ENCODE assay signal across 17 cellular contexts in genomic region chr3:66092175-66092990, GRCh38. TPM values are rescaled to one million over a fixed set of nuclear protein-coding genes. Genes with fewer than 3 reads are reported as not detected.
"Had no signal": no experiment of that assay in that cellular context is flagged by ENCODE, and none has a peak within 500 bp of the region (broad histone marks: within the 10 kb centered on the region; RNA-seq: fewer than 3 reads in every experiment).

No MANE protein-coding gene starts in this region.

- ATAC-seq: activated T-cell treated with anti-CD3 and anti-CD28 coated beads, Interleukin-2, amount 50 U/mL, for 72 hours; right cardiac atrium; T-cell had no signal

- H3K27me3 Mint-ChIP-seq: activated CD4-positive, alpha-beta memory T cell treated with anti-CD3 and anti-CD28 coated beads, Interleukin-2, amount 10 ng/mL, durations not matched to agents 7 days and 5 days; naive B cell; stimulated activated naive CD8-positive, alpha-beta T cell treated with anti-CD3 and anti-CD28 coated beads, Interleukin-15, Interleukin-2, amounts not matched to agents 100 ng/mL and 50 ng/mL, for 24 hours had no signal

- H3K4me3 Mint-ChIP-seq: activated CD4-positive, alpha-beta memory T cell treated with anti-CD3 and anti-CD28 coated beads, Interleukin-2, amount 10 ng/mL, durations not matched to agents 7 days and 5 days; activated naive CD8-positive, alpha-beta T cell treated with anti-CD3 and anti-CD28 coated beads, Interleukin-2, amount 10 ng/mL, durations not matched to agents 7 days and 5 days; activated T-cell treated with anti-CD3 and anti-CD28 coated beads, Interleukin-2, amount 50 U/mL, for 72 hours; stimulated activated naive CD8-positive, alpha-beta T cell treated with anti-CD3 and anti-CD28 coated beads, Interleukin-15, Interleukin-2, amounts not matched to agents 100 ng/mL and 50 ng/mL, for 24 hours; T-cell had no signal

- DNase-seq: activated CD4-positive, alpha-beta memory T cell treated with anti-CD3 and anti-CD28 coated beads, Interleukin-2, amount 10 ng/mL, durations not matched to agents 7 days and 5 days; activated gamma-delta T cell treated with Interleukin-2 at 50 U/mL for 16 hours; activated naive CD8-positive, alpha-beta T cell treated with anti-CD3 and anti-CD28 coated beads, Interleukin-2, amount 10 ng/mL, durations not matched to agents 7 days and 5 days; activated T-cell treated with anti-CD3 and anti-CD28 coated beads, Interleukin-2, amount 50 U/mL, for 72 hours; dorsolateral prefrontal cortex; esophagus squamous epithelium; midbrain; naive B cell; right cardiac atrium; stimulated activated CD4-positive, alpha-beta T cell treated with anti-CD3 and anti-CD28 coated beads, Interleukin-2, amount 100 ng/mL, for 48 hours; stimulated activated CD8-positive, alpha-beta memory T cell treated with anti-CD3 and anti-CD28 coated beads, Interleukin-4, amount 100 ng/mL, for 48 hours; T-cell; T1000 had no signal

- H3K4me1 Mint-ChIP-seq: activated CD4-positive, alpha-beta memory T cell treated with anti-CD3 and anti-CD28 coated beads, Interleukin-2, amount 10 ng/mL, durations not matched to agents 7 days and 5 days; activated naive CD8-positive, alpha-beta T cell treated with anti-CD3 and anti-CD28 coated beads, Interleukin-2, amount 10 ng/mL, durations not matched to agents 7 days and 5 days; naive B cell; T-cell had no signal

- H3K9me3 Mint-ChIP-seq: activated CD4-positive, alpha-beta memory T cell treated with anti-CD3 and anti-CD28 coated beads, Interleukin-2, amount 10 ng/mL, durations not matched to agents 7 days and 5 days; activated naive CD8-positive, alpha-beta T cell treated with anti-CD3 and anti-CD28 coated beads, Interleukin-2, amount 10 ng/mL, durations not matched to agents 7 days and 5 days; activated T-cell treated with anti-CD3 and anti-CD28 coated beads, Interleukin-2, amount 50 U/mL, for 72 hours; stimulated activated naive CD8-positive, alpha-beta T cell treated with anti-CD3 and anti-CD28 coated beads, Interleukin-15, Interleukin-2, amounts not matched to agents 100 ng/mL and 50 ng/mL, for 24 hours had no signal

- H3K27ac ChIP-seq: ascending aorta, dorsolateral prefrontal cortex, esophagus squamous epithelium, neutrophil had no signal

- FAIRE-seq: bronchial epithelial cell had no signal

- H3K36me3 ChIP-seq: ascending aorta, esophagus squamous epithelium, neutrophil had no signal

- H3K4me1 ChIP-seq: ascending aorta, esophagus squamous epithelium had no signal

- H3K27ac Mint-ChIP-seq: activated CD4-positive, alpha-beta memory T cell treated with anti-CD3 and anti-CD28 coated beads, Interleukin-2, amount 10 ng/mL, durations not matched to agents 7 days and 5 days; activated naive CD8-positive, alpha-beta T cell treated with anti-CD3 and anti-CD28 coated beads, Interleukin-2, amount 10 ng/mL, durations not matched to agents 7 days and 5 days; activated T-cell treated with anti-CD3 and anti-CD28 coated beads, Interleukin-2, amount 50 U/mL, for 72 hours; naive B cell; stimulated activated naive CD8-positive, alpha-beta T cell treated with anti-CD3 and anti-CD28 coated beads, Interleukin-15, Interleukin-2, amounts not matched to agents 100 ng/mL and 50 ng/mL, for 24 hours; T-cell had no signal

- H3K27me3 ChIP-seq: ascending aorta, dorsolateral prefrontal cortex, esophagus squamous epithelium, neutrophil had no signal

- H3K4me3 ChIP-seq: ascending aorta, dorsolateral prefrontal cortex, esophagus squamous epithelium had no signal

- H3K36me3 Mint-ChIP-seq: activated naive CD8-positive, alpha-beta T cell treated with anti-CD3 and anti-CD28 coated beads, Interleukin-2, amount 10 ng/mL, durations not matched to agents 7 days and 5 days; naive B cell; T-cell had no signal

- H3K9me3 ChIP-seq: ascending aorta, neutrophil had no signal

RNA-seq across cellular contexts. Expression of gene MAGI1, which starts 53.7 kb away (rescaled TPM):
- total RNA-seq: activated naive CD8-positive, alpha-beta T cell treated with anti-CD3 and anti-CD28 coated beads, Interleukin-2, amount 10 ng/mL, durations not matched to agents 7 days and 5 days had no signal
